In genomic region chr4:56531149-56531770, GRCh38 we compare ENCODE assay signal across 10 cellular contexts. TPM values are rescaled to one million over a fixed set of nuclear protein-coding genes. Genes with fewer than 3 reads are reported as not detected.
DNase-seq lines count a peak whose midpoint lies in the region; ATAC-seq, FAIRE-seq and TF ChIP-seq lines count a peak whose summit lies in the region.
"Had no signal": no experiment of that assay in that cellular context is flagged by ENCODE, and none has a peak within 500 bp of the region (broad histone marks: within the 10 kb centered on the region; RNA-seq: fewer than 3 reads in every experiment).

No MANE protein-coding gene starts in this region.

- peak overlapping the region; percentile 50 for H3K4me3 ChIP-seq in iPS-11a (ENCODE audit: low read depth, low read length)
- H3K4me3 ChIP-seq in spleen: peak overlapping the region in 7 of 8 donors; percentile 38 to 77 (median 52)

- no peak overlapping the region for H3K27ac ChIP-seq in spleen

- intact Hi-C loops in spleen (cut with DNase I; ENCODE audit: low total_unique reads): no loop called here

- no peak for TF ChIP-seq POLR2A in spleen (IDR thresholded peaks at IDR 0.05)

- FAIRE-seq in GM19239 (lab: Jason Lieb, UNC): peak; percentile 11
- FAIRE-seq: GM12891 had no signal

- no peak for ATAC-seq in HG03039 (IDR thresholded peaks at IDR 0.05; ENCODE audit: unreplicated experiment)
- no peak for ATAC-seq in HG02623 (IDR thresholded peaks at IDR 0.05; ENCODE audit: unreplicated experiment)
- no peak for ATAC-seq in HG03354 (IDR thresholded peaks at IDR 0.05; ENCODE audit: poor library complexity, severe bottlenecking, unreplicated experiment)

- WGBS in spleen, 5 donors: 40 to 49% (median 43%) methylated on average over 11 of the region's 11 CpGs

- in situ Hi-C loops in SK-MEL-5 (cut with HindIII; ENCODE audit: low pct_unique_long_range_greater_than_20kb, low sequenced_read_pairs): no loop called here

- DNase-seq in GM19239 (ENCODE audit: insufficient read length, low spot score) (no peak), SK-MEL-5 (ENCODE audit: low read depth, low spot score) (peak; percentile 42), spleen (no peak)
- no peak for DNase-seq in effector CD4-positive, alpha-beta T cell

- H3K4me1 ChIP-seq in spleen: peaks cover 0 to 19% (median 10%) of the 10 kb centered on the region in 6 donors
- H3K4me1 ChIP-seq: HAP-1 had no signal

- H3K9me3 ChIP-seq in spleen: no peaks in the 10 kb centered on the region
- H3K9me3 ChIP-seq: HAP-1 had no signal

- no peaks in the 10 kb centered on the region for H3K36me3 ChIP-seq in spleen
- H3K36me3 ChIP-seq: HAP-1 had no signal

- H3K27me3 ChIP-seq in spleen (replicated peaks in 1 of 7): peaks cover 0 to 56% (median 21%) of the 10 kb centered on the region in 7 donors

- no peak for TF ChIP-seq CTCF in spleen (IDR thresholded peaks at IDR 0.05 in 8 of 11, conservative IDR thresholded peaks at IDR 0.05 in 3 of 11)

RNA-seq across cellular contexts. Expression of gene ARL9, which starts 25.7 kb away (rescaled TPM):
- not detected in 2 replicates for total RNA-seq in SK-MEL-5 (2014; rRNA removed; shearing (Covaris generic))
- 0.10 TPM in 1 of 2 replicates, not detected in the other for polyA plus RNA-seq in SK-MEL-5 (2015; cell fraction: cytosol; rRNA removed)
- 0.36 TPM in 1 of 2 replicates, not detected in the other for polyA plus RNA-seq in SK-MEL-5 (2015; cell fraction: nucleus; rRNA removed)
- total RNA-seq in spleen: under 1 TPM in 2 of 7 donors, not detected in 5; 0.25 to 0.30 TPM
- polyA plus RNA-seq in spleen: under 1 TPM; 0.02 to 0.27 (median 0.13) TPM
